In the genomic region with DNA sequence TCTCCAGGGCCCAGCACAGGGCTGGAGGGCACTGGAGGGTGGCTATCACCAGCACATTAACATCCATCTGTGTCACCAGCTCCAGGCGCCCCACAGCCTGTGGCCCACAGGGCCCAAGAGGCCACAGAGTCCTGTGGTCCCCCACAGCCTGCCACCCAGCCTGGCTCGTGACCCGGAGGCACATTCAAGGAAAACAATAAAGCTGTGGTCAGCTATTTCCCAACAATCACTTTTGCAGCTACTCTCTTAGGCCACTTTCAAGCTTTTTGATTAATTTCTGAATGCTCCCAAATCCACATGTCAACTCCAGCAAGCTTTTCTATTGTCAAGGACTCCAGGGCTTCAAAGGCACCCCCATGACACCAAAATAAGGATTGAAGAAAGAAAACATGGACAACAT, we compare ENCODE assay signal across 1 cellular context.
TF ChIP-seq lines count a peak whose summit lies in the region.

No MANE protein-coding gene starts in this region.

TF ChIP-seq in K562, 482 proteins besides CTCF, POLR2A, EP300 and RAD21:
- TF ChIP-seq C11orf30 (IDR thresholded peaks at IDR 0.05; ENCODE audit: low read depth) (0 out of 2 replicates have a peak, but pooled peaks have one; percentile 11), RFX5 (IDR thresholded peaks at IDR 0.05; ENCODE audit: low read depth, low read length) (no peak)
TF ChIP-seq in K562: peak in this region for 1.
